Comparison of ENCODE assay signal across 8 cellular contexts in the genomic region with DNA sequence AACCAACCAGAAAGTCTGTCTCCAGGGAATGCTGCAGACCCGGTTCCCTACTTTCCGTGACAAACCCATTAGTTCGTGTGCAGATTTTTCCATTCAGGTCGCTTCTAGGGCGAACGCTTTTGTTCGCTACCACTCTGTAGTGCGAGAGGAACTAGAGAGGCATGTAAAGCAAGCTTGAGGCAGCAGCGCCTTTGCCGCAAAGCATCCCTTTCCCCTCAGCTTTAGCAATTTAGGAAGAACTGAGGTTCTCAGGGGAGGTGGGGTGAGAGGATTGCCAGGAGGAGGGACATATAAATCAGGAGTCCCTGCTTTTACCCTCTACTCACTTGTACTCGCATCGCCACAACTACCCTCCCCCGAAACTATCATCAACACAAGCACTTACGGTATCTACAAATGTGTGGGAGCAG. TPM values are rescaled to one million over a fixed set of nuclear protein-coding genes. Genes with fewer than 3 reads are reported as not detected.
A peak's percentile ranks its signal among the peaks of the same experiment; 100 is the strongest.
DNase-seq lines count a peak whose midpoint lies in the region; TF ChIP-seq lines count a peak whose summit lies in the region.

No MANE protein-coding gene starts in this region.

- peak; percentile 63 for DNase-seq in ELF-1 (ENCODE audit: low read depth, low spot score)
- peak; percentile 77 for DNase-seq in HCEC 1CT
- peak; percentile 29 to 31 for DNase-seq in cardiac fibroblast (ENCODE audit: low read depth in 2 of 2)
- DNase-seq in immature natural killer cell = no peak
- no peak for DNase-seq in stimulated activated CD4-positive, alpha-beta T cell treated with anti-CD3 and anti-CD28 coated beads, Interleukin-15, amount 100 ng/mL, for 24 hours
- no peak for DNase-seq in NCI-H2171 treated with DMSO at 0.1 percent for 48 hours (lab: John Stamatoyannopoulos, UW)

- TF ChIP-seq CTCF in OCI-LY1 (IDR thresholded peaks at IDR 0.05; ENCODE audit: low read length) = no peak
- no peak for TF ChIP-seq CTCF in cardiac fibroblast (IDR thresholded peaks at IDR 0.05; ENCODE audit: low read depth, low read length)

- H3K27me3 Mint-ChIP-seq in immature natural killer cell (ENCODE audit: low read depth in 3 of 3) = peaks cover 6 to 9% (median 9%) of the 10 kb centered on the region in 3 donors

- H3K4me1 ChIP-seq in OCI-LY1 (ENCODE audit: insufficient read depth, low read length, severe bottlenecking) (peaks cover 29% of the 10 kb centered on the region), skeletal muscle tissue (ENCODE audit: control insufficient read depth in 3 of 3, insufficient read depth in 3 of 3, low read length in 3 of 3) (peaks cover 5 to 12% (median 5%) of the 10 kb centered on the region in 3 donors)

- H4K20me1 ChIP-seq in OCI-LY1 (ENCODE audit: insufficient read depth, low read length) = no peaks in the 10 kb centered on the region

- H3K27me3 ChIP-seq in OCI-LY1 (ENCODE audit: insufficient read depth, low read length) (no peaks in the 10 kb centered on the region), skeletal muscle tissue (ENCODE audit: control insufficient read depth in 3 of 3, insufficient read depth in 3 of 3, low read length in 3 of 3) (peaks cover 18 to 25% (median 25%) of the 10 kb centered on the region in 3 donors)

- no peak overlapping the region for H3K27ac Mint-ChIP-seq in immature natural killer cell

- H3K9me2 ChIP-seq in OCI-LY1 (ENCODE audit: low read depth, low read length) = no peaks in the 10 kb centered on the region

- peak overlapping the region in 4 of 5 donors; percentile 8 to 56 (median 28) for H3K4me3 Mint-ChIP-seq in immature natural killer cell

- no peak overlapping the region for H2AFZ ChIP-seq in OCI-LY1 (ENCODE audit: low read length)

- peaks cover 2 to 6% of the 10 kb centered on the region in 2 donors for H3K4me1 Mint-ChIP-seq in immature natural killer cell

- H3K4me3 ChIP-seq in OCI-LY1 (ENCODE audit: low read depth, low read length, poor library complexity, severe bottlenecking) (peak overlapping the region; percentile 96), cardiac fibroblast (replicated peaks in 1 of 2; ENCODE audit: low read depth in 2 of 2, low read length in 2 of 2) (peak overlapping the region; percentile 61 to 62), skeletal muscle tissue (ENCODE audit: low read length in 3 of 3) (peak overlapping the region; percentile 30 to 66 (median 62))

- H3K9me3 Mint-ChIP-seq in immature natural killer cell = peaks cover 8 to 40% (median 21%) of the 10 kb centered on the region in 6 donors

- H3K9me3 ChIP-seq in OCI-LY1 (ENCODE audit: low read length) (no peaks in the 10 kb centered on the region), skeletal muscle tissue (ENCODE audit: control insufficient read depth in 3 of 3, low read length in 3 of 3) (no peaks in the 10 kb centered on the region)

- peak overlapping the region; percentile 97 for H3K27ac ChIP-seq in OCI-LY1 (ENCODE audit: low read depth, low read length, poor library complexity, severe bottlenecking)
- H3K27ac ChIP-seq in skeletal muscle tissue (ENCODE audit: low read depth, low read length) = no peak overlapping the region

- H3F3A ChIP-seq in OCI-LY1 (ENCODE audit: insufficient read depth, low read length) = no peaks in the 10 kb centered on the region

- peaks cover 50% of the 10 kb centered on the region for H3K36me3 ChIP-seq in OCI-LY1 (ENCODE audit: insufficient read depth, low read length)
- no peaks in the 10 kb centered on the region for H3K36me3 ChIP-seq in skeletal muscle tissue (ENCODE audit: control insufficient read depth in 3 of 3, insufficient read depth in 3 of 3, low read length in 3 of 3)

- H3K9ac ChIP-seq in OCI-LY1 (ENCODE audit: low read length) = peak overlapping the region; percentile 94
- H3K9ac ChIP-seq in skeletal muscle tissue (ENCODE audit: low read depth in 1 of 3, low read length in 3 of 3) = peak overlapping the region in 1 of 3 donors; percentile 29

- H3K79me2 ChIP-seq in OCI-LY1 (ENCODE audit: insufficient read depth, low read length) = peaks cover 42% of the 10 kb centered on the region

- peaks cover 0 to 5% (median 0%) of the 10 kb centered on the region in 3 donors for H3K36me3 Mint-ChIP-seq in immature natural killer cell

- H3K4me2 ChIP-seq in OCI-LY1 (ENCODE audit: low read length) = peak overlapping the region; percentile 96

RNA-seq across cellular contexts. Expression of a gene that starts 0.8 kb away (rescaled TPM):
- polyA plus RNA-seq in immature natural killer cell = under 1 TPM in 2 of 3 donors, not detected in 1; 0.03 to 0.09 TPM
- total RNA-seq in skeletal muscle tissue = under 0.01 TPM

Comparison
In these comparisons a context has a peak if more than half of its experiments do, and no peak if none do; other contexts are left out.
1. DNase-seq: peak in ELF-1 (single experiment), HCEC 1CT (single experiment) and cardiac fibroblast (2 of 2); none in immature natural killer cell (0 of 3), stimulated activated CD4-positive, alpha-beta T cell treated with anti-CD3 and anti-CD28 coated beads, Interleukin-15, amount 100 ng/mL, for 24 hours (single experiment) and NCI-H2171 treated with DMSO at 0.1 percent for 48 hours (single experiment).
2. Peak in every context shown above with its lines, with median percentiles within 50 percentile points of each other: H3K4me3 ChIP-seq.